8 cellular contexts compared by ENCODE assay signal in the genomic region with DNA sequence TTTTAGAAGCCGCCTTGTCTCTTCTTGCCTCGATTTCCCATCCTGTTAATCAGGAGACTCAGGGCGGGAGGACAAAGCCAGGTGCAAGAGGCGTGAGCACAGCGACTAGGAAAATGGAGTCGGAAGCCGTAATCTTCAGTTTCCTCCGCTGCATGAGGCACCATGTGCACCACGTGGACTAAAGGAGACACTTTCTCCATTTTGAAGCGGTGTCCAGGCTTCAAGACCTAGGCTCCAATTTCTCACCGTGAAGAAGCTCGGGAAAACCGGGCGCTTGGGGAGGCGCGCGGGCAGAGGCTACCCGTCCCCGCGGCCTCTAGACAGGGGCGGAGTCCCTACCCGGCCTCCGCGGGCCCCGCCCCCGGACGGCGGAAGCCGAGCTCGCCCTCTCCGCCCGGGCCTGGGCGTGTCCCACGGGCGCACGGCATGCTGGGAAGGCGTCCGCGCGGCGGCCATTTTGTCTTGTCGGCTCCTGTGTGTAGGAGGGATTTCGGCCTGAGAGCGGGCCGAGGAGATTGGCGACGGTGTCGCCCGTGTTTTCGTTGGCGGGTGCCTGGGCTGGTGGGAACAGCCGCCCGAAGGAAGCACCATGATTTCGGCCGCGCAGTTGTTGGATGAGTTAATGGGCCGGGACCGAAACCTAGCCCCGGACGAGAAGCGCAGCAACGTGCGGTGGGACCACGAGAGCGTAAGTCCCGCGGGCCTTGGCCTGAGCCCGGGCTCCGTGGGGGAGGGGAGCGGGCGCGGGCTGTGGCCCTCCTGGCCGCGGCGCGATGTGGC. TPM values are rescaled to one million over a fixed set of nuclear protein-coding genes. Genes with fewer than 3 reads are reported as not detected.
DNase-seq lines count a peak whose midpoint lies in the region; ATAC-seq and TF ChIP-seq lines count a peak whose summit lies in the region.

A gene with protein sequence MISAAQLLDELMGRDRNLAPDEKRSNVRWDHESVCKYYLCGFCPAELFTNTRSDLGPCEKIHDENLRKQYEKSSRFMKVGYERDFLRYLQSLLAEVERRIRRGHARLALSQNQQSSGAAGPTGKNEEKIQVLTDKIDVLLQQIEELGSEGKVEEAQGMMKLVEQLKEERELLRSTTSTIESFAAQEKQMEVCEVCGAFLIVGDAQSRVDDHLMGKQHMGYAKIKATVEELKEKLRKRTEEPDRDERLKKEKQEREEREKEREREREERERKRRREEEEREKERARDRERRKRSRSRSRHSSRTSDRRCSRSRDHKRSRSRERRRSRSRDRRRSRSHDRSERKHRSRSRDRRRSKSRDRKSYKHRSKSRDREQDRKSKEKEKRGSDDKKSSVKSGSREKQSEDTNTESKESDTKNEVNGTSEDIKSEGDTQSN (plus strand): TSS at position 460 of the 780 bp plus-strand sequence. CDS start 130 bp downstream, at position 590.

- peaks cover 21% of the 10 kb centered on the region for H3K4me1 Mint-ChIP-seq in endothelial cell (ENCODE audit: unreplicated experiment)

- H3F3A ChIP-seq in OCI-LY1 (ENCODE audit: insufficient read depth, low read length): no peaks in the 10 kb centered on the region

- no peaks in the 10 kb centered on the region for H3K9me2 ChIP-seq in OCI-LY1 (ENCODE audit: low read depth, low read length)

- H3K79me2 ChIP-seq in OCI-LY1 (ENCODE audit: insufficient read depth, low read length): peaks cover 49% of the 10 kb centered on the region

- H3K27me3 Mint-ChIP-seq in endothelial cell (ENCODE audit: unreplicated experiment): no peaks in the 10 kb centered on the region

- H3K27ac ChIP-seq in OCI-LY1 (ENCODE audit: low read depth, low read length, poor library complexity, severe bottlenecking): peak within 1 kb of the TSS; percentile 79

- peak; percentile 100 for DNase-seq in D341Med (ENCODE audit: low spot score)
- peak; percentile 92 for DNase-seq in HuH-7 (ENCODE audit: low spot score)
- peak; percentile 93 for DNase-seq in activated CD8-positive, alpha-beta memory T cell treated with anti-CD3 and anti-CD28 coated beads, Interleukin-2, amount 50 U/mL, for 4 hours
- DNase-seq in endothelial cell (ENCODE audit: low spot score): peak; percentile 96
- DNase-seq in middle frontal gyrus (ENCODE audit: extremely low spot score, low spot score): peak; percentile 90
- DNase-seq in stimulated activated CD8-positive, alpha-beta memory T cell treated with anti-CD3 and anti-CD28 coated beads, Interleukin-2, amount 100 ng/mL, for 1 hour (ENCODE audit: low read depth in 2 of 2): peak; percentile 84

- H3K27ac Mint-ChIP-seq in endothelial cell (ENCODE audit: unreplicated experiment): peak within 1 kb of the TSS; percentile 98

- peaks cover 23% of the 10 kb centered on the region; the same call in 1 of the 2 replicates for H3K36me3 ChIP-seq in OCI-LY1 (ENCODE audit: insufficient read depth, low read length)

- no peak for TF ChIP-seq CTCF in OCI-LY1 (IDR thresholded peaks at IDR 0.05; ENCODE audit: low read length)
- no peak for TF ChIP-seq CTCF in endothelial cell (IDR thresholded peaks at IDR 0.05; ENCODE audit: unreplicated experiment)

- H3K9me3 Mint-ChIP-seq in endothelial cell (ENCODE audit: unreplicated experiment): no peaks in the 10 kb centered on the region

- H2AFZ ChIP-seq in OCI-LY1 (ENCODE audit: low read length): peak within 1 kb of the TSS; percentile 1; the same call in 1 of the 2 replicates

- peak within 1 kb of the TSS; percentile 87 for H3K4me2 ChIP-seq in OCI-LY1 (ENCODE audit: low read length)

- H3K4me1 ChIP-seq in OCI-LY1 (ENCODE audit: insufficient read depth, low read length, severe bottlenecking): peaks cover 35% of the 10 kb centered on the region

- no peaks in the 10 kb centered on the region for H3K9me3 ChIP-seq in OCI-LY1 (ENCODE audit: low read length)

- no peaks in the 10 kb centered on the region for H3K27me3 ChIP-seq in OCI-LY1 (ENCODE audit: insufficient read depth, low read length)

- 0 out of 2 replicates have a peak, but pooled peaks cover 7% of the 10 kb centered on the region for H4K20me1 ChIP-seq in OCI-LY1 (ENCODE audit: insufficient read depth, low read length)

- no peaks in the 10 kb centered on the region for H3K36me3 Mint-ChIP-seq in endothelial cell (ENCODE audit: low read depth, unreplicated experiment)

- H3K4me3 ChIP-seq in OCI-LY1 (ENCODE audit: low read depth, low read length, poor library complexity, severe bottlenecking): peak within 1 kb of the TSS; percentile 74

- peak within 1 kb of the TSS; percentile 85 for H3K9ac ChIP-seq in OCI-LY1 (ENCODE audit: low read length)

- ATAC-seq in GM21526 (IDR thresholded peaks at IDR 0.05; ENCODE audit: low FRiP score, unreplicated experiment): peak; percentile 84

- H3K4me3 Mint-ChIP-seq in endothelial cell (ENCODE audit: unreplicated experiment): peak within 1 kb of the TSS; percentile 98

RNA-seq across cellular contexts. Expression of the gene that starts here (rescaled TPM):
- 94.1 TPM for total RNA-seq in endothelial cell (ENCODE audit: unreplicated experiment)

Comparison
In these comparisons a context has a peak if more than half of its experiments do, and no peak if none do; other contexts are left out.
1. Peak in every context shown above with its lines: DNase-seq, ATAC-seq, H3K4me3 ChIP-seq and H3K27ac ChIP-seq.